In genomic region chr6:42563697-42564495, GRCh38 we compare ENCODE assay signal across 8 cellular contexts. TPM values are rescaled to one million over a fixed set of nuclear protein-coding genes. Genes with fewer than 3 reads are reported as not detected.
A peak's percentile ranks its signal among the peaks of the same experiment; 100 is the strongest.
DNase-seq lines count a peak whose midpoint lies in the region; ATAC-seq and TF ChIP-seq lines count a peak whose summit lies in the region.

TSS of gene UBR2 (plus strand) at chr6:42564029. CDS start at chr6:42564320, 291 bp downstream.

- peaks cover 21 to 50% (median 38%) of the 10 kb centered on the region in 6 donors for H3K4me1 ChIP-seq in spleen

- DNase-seq in AG10803 (ENCODE audit: low read depth) (peak; percentile 99), NCI-H345 treated with DMSO at 0.1 percent for 48 hours (lab: John Stamatoyannopoulos, UW; ENCODE audit: unreplicated experiment) (peak; percentile 98), inferior parietal cortex (ENCODE audit: extremely low spot score) (peak; percentile 100), spleen (peak; percentile 96)
- peak; percentile 75 to 86 (median 79) for DNase-seq in activated CD4-positive, CD25-positive, alpha-beta regulatory T cell (lab: John Stamatoyannopoulos, UW)
- peak; percentile 95 for DNase-seq in central memory CD4-positive, alpha-beta T cell

- peaks cover 0 to 11% (median 0%) of the 10 kb centered on the region in 6 donors for H3K36me3 ChIP-seq in spleen

- no peaks in the 10 kb centered on the region for H3K9me3 ChIP-seq in spleen

- ATAC-seq in GM19023 (IDR thresholded peaks at IDR 0.05; ENCODE audit: unreplicated experiment) (peak; percentile 93), HG03280 (IDR thresholded peaks at IDR 0.05; ENCODE audit: unreplicated experiment) (peak; percentile 95)

- intact Hi-C loops in spleen (cut with DNase I; ENCODE audit: low total_unique reads): no loop called here

- TF ChIP-seq POLR2A in spleen (IDR thresholded peaks at IDR 0.05): peak in 2 of 3 donors; percentile 56 to 91

- WGBS in spleen, 5 donors: 0 to 1% (median 0%) methylated on average over 42 to 50 of the region's 50 CpGs

- peak within 1 kb of the TSS; percentile 90 to 98 (median 98) for H3K27ac ChIP-seq in spleen

- no peaks in the 10 kb centered on the region for H3K27me3 ChIP-seq in spleen (replicated peaks in 1 of 7)

- peak; percentile 12 for TF ChIP-seq CTCF in AG10803 (conservative IDR thresholded peaks at IDR 0.05; ENCODE audit: low read length)
- peak in 10 of 11 experiments; percentile 40 to 74 (median 60) for TF ChIP-seq CTCF in spleen (IDR thresholded peaks at IDR 0.05 in 8 of 11, conservative IDR thresholded peaks at IDR 0.05 in 3 of 11)

- H3K4me3 ChIP-seq in AG10803 (ENCODE audit: low read length) (peak within 1 kb of the TSS; percentile 98), spleen (peak within 1 kb of the TSS; percentile 81 to 97 (median 90))

RNA-seq across cellular contexts. Expression of gene UBR2, which starts in this region (rescaled TPM):
- total RNA-seq in spleen: 10 to 100 TPM; 41.6 to 51.8 (median 46.1) TPM
- 1 to 10 TPM; 7.4 to 9.9 (median 7.7) TPM for polyA plus RNA-seq in spleen

Comparison
In these comparisons a context has a peak if more than half of its experiments do, and no peak if none do; other contexts are left out.
1. Peak in every context shown above with its lines: DNase-seq, ATAC-seq, H3K4me3 ChIP-seq and H3K27ac ChIP-seq.